Comparison of ENCODE assay signal across 7 cellular contexts in genomic region chr17:38871247-38871991, GRCh38. TPM values are rescaled to one million over a fixed set of nuclear protein-coding genes. Genes with fewer than 3 reads are reported as not detected.
A peak's percentile ranks its signal among the peaks of the same experiment; 100 is the strongest.
DNase-seq lines count a peak whose midpoint lies in the region; ATAC-seq and TF ChIP-seq lines count a peak whose summit lies in the region.

No MANE protein-coding gene starts in this region.

- H4K8ac ChIP-seq in trophoblast cell (ENCODE audit: low read depth, low read length): peak overlapping the region; percentile 45

- H4K20me1 ChIP-seq in GM23248 (ENCODE audit: insufficient read depth) (peaks cover 24% of the 10 kb centered on the region), PC-3 (ENCODE audit: low read length) (peaks cover 15% of the 10 kb centered on the region)

- H3K9me3 ChIP-seq in GM23248 (ENCODE audit: low read depth) (no peaks in the 10 kb centered on the region), PC-3 (ENCODE audit: low read length) (no peaks in the 10 kb centered on the region), trophoblast cell (ENCODE audit: insufficient read depth, low read depth, low read length) (no peaks in the 10 kb centered on the region)

- CTCF ChIA-PET in PC-3 (lab: Charles Lee): interaction anchor here (0.6 to 0.8 kb wide), 2 partner anchors 17 to 281 kb away, joined by 3 to 4 read pairs; no protein-coding TSS in a partner anchor

- peak overlapping the region; percentile 82 for H4K91ac ChIP-seq in trophoblast cell (ENCODE audit: low read depth, low read length)

- in situ Hi-C loops in GM23248 (cut with MboI): no loop called here

- peaks cover 47% of the 10 kb centered on the region for H3K4me1 Mint-ChIP-seq in activated T-helper 17 cell treated with anti-CD3 and anti-CD28 coated beads, Interleukin-2, amount 50 U/mL, for 72 hours

- H3K27ac Mint-ChIP-seq in activated T-helper 17 cell treated with anti-CD3 and anti-CD28 coated beads, Interleukin-2, amount 50 U/mL, for 72 hours: peak overlapping the region; percentile 76

- peak overlapping the region; percentile 75 for H2BK120ac ChIP-seq in trophoblast cell (ENCODE audit: insufficient read depth, low read length, poor library complexity)

- peak overlapping the region; percentile 77 for H3K18ac ChIP-seq in trophoblast cell (ENCODE audit: low read length)

- no TSS peak for BruUV-seq in PC-3 (replicated peaks; lab: Mats Ljungman, UMichigan)

- H3F3A ChIP-seq in GM23248 (ENCODE audit: insufficient read depth) (peaks cover 38% of the 10 kb centered on the region), PC-3 (ENCODE audit: low read length, unreplicated experiment) (no peaks in the 10 kb centered on the region)

- peak overlapping the region; percentile 98 for H3K4me2 ChIP-seq in GM23248 (ENCODE audit: unreplicated experiment)
- peak overlapping the region; percentile 84 for H3K4me2 ChIP-seq in PC-3 (ENCODE audit: low read length)
- peak overlapping the region; percentile 92 for H3K4me2 ChIP-seq in trophoblast cell (ENCODE audit: low read length)

- no peak overlapping the region for H2AFZ ChIP-seq in GM23248
- 0 out of 2 replicates have a peak overlapping the region, but pooled peaks have one; percentile 48 for H2AFZ ChIP-seq in PC-3 (ENCODE audit: low read length)
- H2AFZ ChIP-seq in trophoblast cell (ENCODE audit: insufficient read depth, low read length, poor library complexity): no peak overlapping the region

- intact Hi-C loops in PC-3 (cut with micrococcal nuclease): no loop called here

- H3K4me3 ChIP-seq in GM23248: peak overlapping the region; percentile 100
- H3K4me3 ChIP-seq in PC-3 (ENCODE audit: low read length): peak overlapping the region; percentile 98
- H3K4me3 ChIP-seq in trophoblast cell (ENCODE audit: low read depth, low read length): peak overlapping the region; percentile 90
- peak overlapping the region; percentile 95 for H3K4me3 ChIP-seq in urinary bladder (ENCODE audit: low read depth, low read length)

- H2BK5ac ChIP-seq in trophoblast cell (ENCODE audit: low read depth, low read length, poor library complexity): peak overlapping the region; percentile 73

- H3K27me3 ChIP-seq in GM23248 (replicated peaks; ENCODE audit: insufficient read depth) (no peaks in the 10 kb centered on the region), PC-3 (ENCODE audit: low read length) (no peaks in the 10 kb centered on the region), trophoblast cell (ENCODE audit: insufficient read depth, low read length) (no peaks in the 10 kb centered on the region)

- H3K79me2 ChIP-seq in GM23248 (ENCODE audit: insufficient read depth) (peaks cover 64% of the 10 kb centered on the region), PC-3 (ENCODE audit: low read length) (peaks cover 61% of the 10 kb centered on the region), trophoblast cell (ENCODE audit: control insufficient read depth, insufficient read depth, low read length, poor library complexity) (peaks cover 40% of the 10 kb centered on the region)

- H3K27ac ChIP-seq in GM23248 (peak overlapping the region; percentile 96), PC-3 (ENCODE audit: low read length) (peak overlapping the region; percentile 42), trophoblast cell (ENCODE audit: low read depth, low read length) (peak overlapping the region; percentile 44), urinary bladder (ENCODE audit: low read depth) (peak overlapping the region; percentile 26)

- H2AK5ac ChIP-seq in trophoblast cell (ENCODE audit: low read length): peak overlapping the region; percentile 75

- peak overlapping the region; percentile 99 for H3K4ac ChIP-seq in trophoblast cell (ENCODE audit: low read depth, low read length)

- peak overlapping the region; percentile 12 for H2BK12ac ChIP-seq in trophoblast cell (ENCODE audit: low read length)

- H3K4me1 ChIP-seq in GM23248 (ENCODE audit: insufficient read depth): peaks cover 56% of the 10 kb centered on the region
- peaks cover 25% of the 10 kb centered on the region for H3K4me1 ChIP-seq in PC-3 (ENCODE audit: insufficient read depth, low read length)
- peaks cover 36 to 49% of the 10 kb centered on the region in 2 experiments for H3K4me1 ChIP-seq in trophoblast cell (ENCODE audit: control insufficient read depth in 1 of 2, insufficient read depth in 2 of 2, low read length in 2 of 2)
- H3K4me1 ChIP-seq in urinary bladder (ENCODE audit: insufficient read depth): peaks cover 2% of the 10 kb centered on the region

- ATAC-seq in PC-3 (peak; percentile 27), HG03442 (IDR thresholded peaks at IDR 0.05; ENCODE audit: unreplicated experiment) (no peak)
- ATAC-seq in activated T-helper 17 cell treated with anti-CD3 and anti-CD28 coated beads, Interleukin-2, amount 50 U/mL, for 72 hours (replicated peaks): peak; percentile 55

- 19 to 22% methylated on average over 11 of the region's 11 CpGs for WGBS in GM23248 (ENCODE audit: low coverage in 1 of 2, low lambda C conversion rate in 2 of 2, missing lambda C conversion rate in 2 of 2), 2 experiments
- no CpG with 5 or more reads among the region's 11 CpGs for WGBS in trophoblast cell (ENCODE audit: extremely low coverage, insufficient coverage, insufficient read length)
- WGBS in urinary bladder: 15% methylated on average over 11 of the region's 11 CpGs

- H3K9me2 ChIP-seq in GM23248 (ENCODE audit: insufficient read depth) (no peaks in the 10 kb centered on the region), PC-3 (replicated peaks; ENCODE audit: low read length) (no peaks in the 10 kb centered on the region)

- DNase-seq in GM23248 (peak; percentile 88), PC-3 (peak; percentile 81), foreskin melanocyte (peak; percentile 41), trophoblast cell (peak in 1 of 2 donors; percentile 68)

- peak overlapping the region; percentile 79 for H3K14ac ChIP-seq in trophoblast cell (ENCODE audit: low read length)

- POLR2A ChIA-PET in PC-3 (lab: Charles Lee; ENCODE audit: unreplicated experiment): interaction anchor here (0.6 to 0.8 kb wide), 2 partner anchors 17 to 282 kb away, joined by 13 to 15 read pairs; no protein-coding TSS in a partner anchor

- H3K36me3 Mint-ChIP-seq in activated T-helper 17 cell treated with anti-CD3 and anti-CD28 coated beads, Interleukin-2, amount 50 U/mL, for 72 hours (ENCODE audit: low read depth): peaks cover 66% of the 10 kb centered on the region

- no peaks in the 10 kb centered on the region for H3K9me3 Mint-ChIP-seq in activated T-helper 17 cell treated with anti-CD3 and anti-CD28 coated beads, Interleukin-2, amount 50 U/mL, for 72 hours

- H3K79me1 ChIP-seq in trophoblast cell (ENCODE audit: low read length): peaks cover 38% of the 10 kb centered on the region

- no peaks in the 10 kb centered on the region; the same call in 1 of the 2 replicates for H3K36me3 ChIP-seq in GM23248 (ENCODE audit: low read depth)
- no peaks in the 10 kb centered on the region for H3K36me3 ChIP-seq in PC-3 (ENCODE audit: low read depth, low read length)
- peaks cover 6 to 10% of the 10 kb centered on the region in 2 experiments for H3K36me3 ChIP-seq in trophoblast cell (ENCODE audit: control insufficient read depth in 1 of 2, insufficient read depth in 2 of 2, low read length in 2 of 2)
- H3K36me3 ChIP-seq in urinary bladder (ENCODE audit: insufficient read depth): no peaks in the 10 kb centered on the region

- 0 out of 2 replicates have a peak, but pooled peaks have one; percentile 25 for TF ChIP-seq CTCF in PC-3 (conservative IDR thresholded peaks at IDR 0.05; ENCODE audit: low read depth, low read length)

- H3K4me3 Mint-ChIP-seq in activated T-helper 17 cell treated with anti-CD3 and anti-CD28 coated beads, Interleukin-2, amount 50 U/mL, for 72 hours: peak overlapping the region; percentile 85

- peak overlapping the region; percentile 18 for H4K12ac ChIP-seq in trophoblast cell (ENCODE audit: low read depth, low read length)

- no peak overlapping the region for H3K23ac ChIP-seq in trophoblast cell (ENCODE audit: low read length)

- no peaks in the 10 kb centered on the region for H3K27me3 Mint-ChIP-seq in activated T-helper 17 cell treated with anti-CD3 and anti-CD28 coated beads, Interleukin-2, amount 50 U/mL, for 72 hours

- H3K9ac ChIP-seq in GM23248 (peak overlapping the region; percentile 99), PC-3 (ENCODE audit: low read length) (peak overlapping the region; percentile 77), trophoblast cell (ENCODE audit: low read length) (peak overlapping the region; percentile 86)

RNA-seq across cellular contexts. Expression of gene LASP1, which starts 1.6 kb away (rescaled TPM):
- total RNA-seq in GM23248 (2014; rRNA removed; shearing (Covaris generic)): 207 and 250 TPM in 2 replicates
- polyA plus RNA-seq in GM23248 (2016; fragmentation: Nextera tagmentation; extraction: Ambion mirVana): 198 and 203 TPM in 2 replicates
- 106 and 120 TPM in 2 replicates for total RNA-seq in PC-3 (2014; rRNA removed)
- total RNA-seq in activated T-helper 17 cell treated with anti-CD3 and anti-CD28 coated beads, Interleukin-2, amount 50 U/mL, for 72 hours: 100 to 1,000 TPM; 116 to 172 TPM
- polyA plus RNA-seq in trophoblast cell (2013): 157 TPM in 2 replicates
- total RNA-seq in urinary bladder: 69.4 TPM
- 50.3 TPM for polyA plus RNA-seq in urinary bladder

RNA-seq across cellular contexts. Expression of gene RPL23, which starts 17.9 kb away (rescaled TPM):
- total RNA-seq in GM23248 (2014; rRNA removed; shearing (Covaris generic)): 516 and 553 TPM in 2 replicates
- polyA plus RNA-seq in GM23248 (2016; fragmentation: Nextera tagmentation; extraction: Ambion mirVana) (1,114 and 1,221 TPM in 2 replicates), urinary bladder (2,357 TPM)
- total RNA-seq in PC-3 (2014; rRNA removed) (807 and 1,110 TPM in 2 replicates), urinary bladder (2,179 TPM)
- total RNA-seq in activated T-helper 17 cell treated with anti-CD3 and anti-CD28 coated beads, Interleukin-2, amount 50 U/mL, for 72 hours: 1,000 to 10,000 TPM; 1,686 to 2,077 TPM
- 2,811 and 2,862 TPM in 2 replicates for polyA plus RNA-seq in trophoblast cell (2013)

RNA-seq across cellular contexts. Expression of gene CWC25, which starts 46.3 kb away (rescaled TPM):
- 9.7 and 18.7 TPM in 2 replicates for total RNA-seq in GM23248 (2014; rRNA removed; shearing (Covaris generic))
- polyA plus RNA-seq in GM23248 (2016; fragmentation: Nextera tagmentation; extraction: Ambion mirVana): 13.3 and 14.2 TPM in 2 replicates
- total RNA-seq in PC-3 (2014; rRNA removed): 11.8 and 15.0 TPM in 2 replicates
- 10 to 100 TPM; 28.1 to 37.1 TPM for total RNA-seq in activated T-helper 17 cell treated with anti-CD3 and anti-CD28 coated beads, Interleukin-2, amount 50 U/mL, for 72 hours
- polyA plus RNA-seq in trophoblast cell (2013): 17.6 and 18.4 TPM in 2 replicates
- total RNA-seq in urinary bladder: 11.8 TPM
- polyA plus RNA-seq in urinary bladder: 18.9 TPM

Comparison
In these comparisons a context has a peak if more than half of its experiments do, and no peak if none do; other contexts are left out.
1. H3K27ac ChIP-seq: peak in every context shown above with its lines; median percentile 96 in GM23248; 44 in trophoblast cell; 42 in PC-3; 26 in urinary bladder.